Comparison of ENCODE assay signal across 8 cellular contexts in genomic region chr2:233165895-233166661, GRCh38.
DNase-seq lines count a peak whose midpoint lies in the region; ATAC-seq, FAIRE-seq and TF ChIP-seq lines count a peak whose summit lies in the region.

No MANE protein-coding gene starts in this region.

- WGBS in GM23248 (ENCODE audit: low coverage in 1 of 2, low lambda C conversion rate in 2 of 2, missing lambda C conversion rate in 2 of 2), 2 experiments: 53 to 54% methylated on average over 18 to 19 of the region's 19 CpGs
- 67 to 78% (median 68%) methylated on average over 19 of the region's 19 CpGs for WGBS in psoas muscle, 3 donors

- H3K4me3 ChIP-seq in GM23248: no peak overlapping the region
- no peak overlapping the region for H3K4me3 ChIP-seq in psoas muscle

- H3K9me3 ChIP-seq in GM23248 (ENCODE audit: low read depth): no peaks in the 10 kb centered on the region
- H3K9me3 ChIP-seq in psoas muscle: no peaks in the 10 kb centered on the region

- no peak overlapping the region for H2AFZ ChIP-seq in GM23248

- H3K9me2 ChIP-seq in GM23248 (ENCODE audit: insufficient read depth): no peaks in the 10 kb centered on the region

- H3K36me3 ChIP-seq in GM23248 (ENCODE audit: low read depth): no peaks in the 10 kb centered on the region
- H3K36me3 ChIP-seq in psoas muscle (ENCODE audit: insufficient read depth in 1 of 2, low read depth in 1 of 2): no peaks in the 10 kb centered on the region

- intact Hi-C loops in psoas muscle (cut with DNase I): no loop called here

- H3K9ac ChIP-seq in GM23248: no peak overlapping the region

- TF ChIP-seq CTCF in psoas muscle (IDR thresholded peaks at IDR 0.05): no peak

- FAIRE-seq in RCC 7860 (lab: Jason Lieb, UNC): peak; percentile 58

- H3K27ac ChIP-seq in GM23248 (no peak overlapping the region), psoas muscle (no peak overlapping the region)

- H3K4me1 ChIP-seq in GM23248 (ENCODE audit: insufficient read depth): no peaks in the 10 kb centered on the region
- no peaks in the 10 kb centered on the region for H3K4me1 ChIP-seq in psoas muscle

- no peaks in the 10 kb centered on the region; the same call in 1 of the 2 replicates for H3K27me3 ChIP-seq in GM23248 (replicated peaks; ENCODE audit: insufficient read depth)
- H3K27me3 ChIP-seq in psoas muscle (ENCODE audit: insufficient read depth in 3 of 3, low read length in 2 of 3): no peaks in the 10 kb centered on the region

- H3K4me2 ChIP-seq in GM23248 (ENCODE audit: unreplicated experiment): no peak overlapping the region

- DNase-seq in GM23248 (peak; percentile 11), RCC 7860 (ENCODE audit: low spot score) (peak; percentile 64), epidermal melanocyte (ENCODE audit: insufficient read length, low spot score) (peak; percentile 60), psoas muscle (peak; percentile 55 to 77), GDM1 (lab: John Stamatoyannopoulos, UW) (no peak), SHP77 (lab: John Stamatoyannopoulos, UW) (no peak), NCI-H526 (lab: John Stamatoyannopoulos, UW) (no peak)

- peak in 2 of 4 donors; percentile 27 for ATAC-seq in psoas muscle
- ATAC-seq in GM18520 (IDR thresholded peaks at IDR 0.05; ENCODE audit: unreplicated experiment): no peak

- H3F3A ChIP-seq in GM23248 (ENCODE audit: insufficient read depth): no peaks in the 10 kb centered on the region

- in situ Hi-C loops in GM23248 (cut with MboI): no loop called here

- no peaks in the 10 kb centered on the region for H4K20me1 ChIP-seq in GM23248 (ENCODE audit: insufficient read depth)

- no peaks in the 10 kb centered on the region for H3K79me2 ChIP-seq in GM23248 (ENCODE audit: insufficient read depth)

Comparison
In these comparisons a context has a peak if more than half of its experiments do, and no peak if none do; other contexts are left out.
1. DNase-seq: peak in GM23248 (single experiment), RCC 7860 (single experiment), epidermal melanocyte (single experiment) and psoas muscle (2 of 2); none in GDM1 (single experiment), SHP77 (0 of 2) and NCI-H526 (0 of 2).